Comparison of ENCODE assay signal across 10 cellular contexts in the genomic region with DNA sequence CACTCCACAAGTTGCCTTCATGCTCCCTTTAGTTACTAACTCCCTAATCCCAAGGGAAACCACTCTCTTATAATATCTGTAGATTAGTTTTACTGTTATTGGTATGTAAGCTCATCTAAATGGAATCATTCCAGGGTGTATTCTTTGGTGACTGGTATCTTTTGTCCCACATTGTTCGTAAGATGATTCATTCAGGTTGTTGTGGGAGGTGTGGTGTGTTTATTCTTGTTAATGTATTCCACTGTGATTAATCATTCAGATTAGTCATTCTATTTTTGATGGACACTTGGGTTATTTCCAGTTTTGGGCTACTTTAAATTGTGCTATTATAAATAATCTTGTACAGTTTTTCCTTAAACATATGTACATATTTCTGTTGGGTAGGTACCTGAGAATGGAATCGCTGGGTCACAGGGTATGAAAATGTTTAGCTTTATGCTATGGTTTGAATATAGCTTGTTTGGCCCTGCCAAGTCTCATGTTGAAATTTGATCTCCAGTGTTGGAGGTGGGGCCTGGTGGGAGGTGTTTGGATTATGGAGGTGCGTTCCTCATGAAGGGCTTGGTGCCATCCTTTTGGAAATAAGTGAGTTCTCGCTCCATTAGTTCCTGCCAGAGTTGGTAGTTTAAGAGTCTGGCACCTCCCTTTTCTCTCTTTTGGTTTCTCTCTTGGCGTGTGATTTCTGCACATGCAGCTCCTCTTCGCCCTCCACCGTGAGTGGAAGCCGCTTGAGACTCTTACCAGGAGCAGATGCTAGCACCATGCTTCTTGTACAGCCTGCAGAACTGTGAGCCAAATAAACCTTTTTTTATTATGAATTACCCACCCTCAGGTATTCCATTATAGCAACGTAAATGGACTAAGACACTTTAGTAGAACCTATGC. TPM values are rescaled to one million over a fixed set of nuclear protein-coding genes. Genes with fewer than 3 reads are reported as not detected.
A peak's percentile ranks its signal among the peaks of the same experiment; 100 is the strongest.
DNase-seq lines count a peak whose midpoint lies in the region; ATAC-seq and TF ChIP-seq lines count a peak whose summit lies in the region.
"Had no signal": no experiment of that assay in that cellular context is flagged by ENCODE, and none has a peak within 500 bp of the region (broad histone marks: within the 10 kb centered on the region; RNA-seq: fewer than 3 reads in every experiment).

No MANE protein-coding gene starts in this region.

- no peaks in the 10 kb centered on the region for H4K20me1 ChIP-seq in mammary epithelial cell (ENCODE audit: insufficient read depth, low read length)

- peaks cover 0 to 54% (median 18%) of the 10 kb centered on the region in 3 donors for H3K36me3 Mint-ChIP-seq in naive thymus-derived CD8-positive, alpha-beta T cell

- POLR2A ChIA-PET in naive thymus-derived CD8-positive, alpha-beta T cell (lab: Charles Lee): no interaction called here

- in situ Hi-C loops in mammary epithelial cell (cut with MboI; ENCODE audit: low sequenced_read_pairs in 2 of 2): no loop called here

- H3K4me3 ChIP-seq in MG63 (no peak overlapping the region), mammary epithelial cell (replicated peaks in 1 of 3; ENCODE audit: insufficient read depth in 1 of 3, low read depth in 2 of 3, low read length in 3 of 3) (no peak overlapping the region), psoas muscle (no peak overlapping the region)

- H3K4me3 Mint-ChIP-seq in naive thymus-derived CD8-positive, alpha-beta T cell: no peak overlapping the region
- H3K4me3 Mint-ChIP-seq: neural crest cell had no signal

- ATAC-seq in psoas muscle: peak; percentile 76 to 90 (median 86)
- no peak for ATAC-seq in naive thymus-derived CD8-positive, alpha-beta T cell

- BruUV-seq in mammary epithelial cell (replicated peaks; lab: Mats Ljungman, UMichigan): no TSS peak

- TF ChIP-seq CTCF in mammary epithelial cell (conservative IDR thresholded peaks at IDR 0.05 in 1 of 2, IDR thresholded peaks at IDR 0.05 in 1 of 2; ENCODE audit: extremely low read depth in 1 of 2, insufficient read depth in 1 of 2, low read depth in 1 of 2, low read length in 2 of 2) (no peak), psoas muscle (IDR thresholded peaks at IDR 0.05) (no peak), GM20000 (IDR thresholded peaks at IDR 0.05; ENCODE audit: extremely low read depth, missing control alignments) (no peak)

- 64% methylated on average over 9 of the region's 9 CpGs for WGBS in mammary epithelial cell (ENCODE audit: low coverage, missing lambda C conversion rate)
- 73 to 77% (median 75%) methylated on average over 9 of the region's 9 CpGs for WGBS in psoas muscle, 3 donors

- peak overlapping the region; percentile 61 for H3K4me2 ChIP-seq in mammary epithelial cell (ENCODE audit: insufficient read depth, low read depth, low read length)

- H3K4me1 Mint-ChIP-seq in naive thymus-derived CD8-positive, alpha-beta T cell: peaks cover 8 to 31% (median 18%) of the 10 kb centered on the region in 4 donors

- peaks cover 11% of the 10 kb centered on the region for H3K4me1 ChIP-seq in mammary epithelial cell (ENCODE audit: insufficient read depth, low read length)
- H3K4me1 ChIP-seq in psoas muscle: peaks cover 17% of the 10 kb centered on the region

- no peak overlapping the region for H2AFZ ChIP-seq in mammary epithelial cell (ENCODE audit: low read depth, low read length)

- intact Hi-C loops in mammary epithelial cell (cut with micrococcal nuclease): no loop called here
- intact Hi-C loops in psoas muscle (cut with DNase I): no loop called here

- CTCF ChIA-PET in mammary epithelial cell (lab: Charles Lee; ENCODE audit: low non-redundant PET): interaction anchor here (0.6 to 1.0 kb wide), 4 partner anchors 65 to 1437 kb away, joined by 3 to 4 read pairs (median 4); no protein-coding TSS in a partner anchor

- H3K27ac Mint-ChIP-seq in naive thymus-derived CD8-positive, alpha-beta T cell: peak overlapping the region in 1 of 10 donors; percentile 16

- H3K27me3 ChIP-seq in MG63: no peaks in the 10 kb centered on the region
- H3K27me3 ChIP-seq in mammary epithelial cell (ENCODE audit: insufficient read depth, low read length): no peaks in the 10 kb centered on the region
- H3K27me3 ChIP-seq in psoas muscle (ENCODE audit: insufficient read depth in 3 of 3, low read length in 2 of 3): no peaks in the 10 kb centered on the region

- H3K27ac ChIP-seq in mammary epithelial cell (ENCODE audit: insufficient read depth, low read depth, low read length) (peak overlapping the region; percentile 76), psoas muscle (peak overlapping the region; percentile 54)

- DNase-seq in DMS53 (lab: John Stamatoyannopoulos, UW) (peak; percentile 30), DMS53 treated with DMSO at 0.1 percent for 48 hours (lab: John Stamatoyannopoulos, UW; ENCODE audit: unreplicated experiment) (no peak), MG63 (peak; percentile 10), mammary epithelial cell (peak; percentile 95), psoas muscle (no peak), GM20000 (ENCODE audit: low spot score) (no peak), C1 segment of cervical spinal cord (lab: John Stamatoyannopoulos, UW) (no peak)
- no peak for DNase-seq in naive thymus-derived CD8-positive, alpha-beta T cell
- DNase-seq: MM.1S had no signal

- no peak overlapping the region for H3K9ac ChIP-seq in mammary epithelial cell (ENCODE audit: insufficient read depth, low read length)

- H3K9me3 ChIP-seq in MG63 (no peaks in the 10 kb centered on the region), mammary epithelial cell (replicated peaks; ENCODE audit: insufficient read depth, low read length) (no peaks in the 10 kb centered on the region), psoas muscle (no peaks in the 10 kb centered on the region)

- H3K27me3 Mint-ChIP-seq in naive thymus-derived CD8-positive, alpha-beta T cell: no peaks in the 10 kb centered on the region

- peaks cover 10% of the 10 kb centered on the region for H3K36me3 ChIP-seq in MG63
- H3K36me3 ChIP-seq in mammary epithelial cell (ENCODE audit: insufficient read depth, low read length): no peaks in the 10 kb centered on the region
- peaks cover 0 to 6% of the 10 kb centered on the region in 2 donors for H3K36me3 ChIP-seq in psoas muscle (ENCODE audit: insufficient read depth in 1 of 2, low read depth in 1 of 2)

- H3K79me2 ChIP-seq in mammary epithelial cell (ENCODE audit: insufficient read depth, low read length): peaks cover 11% of the 10 kb centered on the region

- no peaks in the 10 kb centered on the region for H3K9me3 Mint-ChIP-seq in naive thymus-derived CD8-positive, alpha-beta T cell
- H3K9me3 Mint-ChIP-seq: neural crest cell had no signal

- dilution Hi-C loops in mammary epithelial cell (cut with HindIII; ENCODE audit: low sequenced_read_pairs): no loop called here

RNA-seq across cellular contexts. Expression of a gene that starts 13.8 kb away (rescaled TPM):
- total RNA-seq in MG63 (2014; rRNA removed; shearing (Covaris generic); ENCODE audit: low replicate concordance): 3.4 and 20.3 TPM in 2 replicates
- total RNA-seq in mammary epithelial cell (10 to 100 TPM; 12.3 to 20.3 TPM), psoas muscle (10 to 100 TPM; 16.4 to 19.3 (median 17.0) TPM)
- polyA plus RNA-seq in mammary epithelial cell (7.8 TPM), psoas muscle (10 to 100 TPM in 1 of 3 donors, 1 to 10 TPM in 2; 6.1 to 17.6 (median 7.8) TPM)
- 12.5 TPM for polyA minus RNA-seq in mammary epithelial cell
- total RNA-seq in naive thymus-derived CD8-positive, alpha-beta T cell: 10 to 100 TPM; 23.3 to 23.8 TPM
- 10 to 100 TPM in 1 of 3 donors, 1 to 10 TPM in 2; 7.9 to 11.0 (median 8.6) TPM for polyA plus RNA-seq in naive thymus-derived CD8-positive, alpha-beta T cell

Comparison
In these comparisons a context has a peak if more than half of its experiments do, and no peak if none do; other contexts are left out.
1. DNase-seq: peak in DMS53 (single experiment), MG63 (single experiment) and mammary epithelial cell (single experiment); none in DMS53 treated with DMSO at 0.1 percent for 48 hours (single experiment), psoas muscle (0 of 2), GM20000 (single experiment), C1 segment of cervical spinal cord (0 of 14) and naive thymus-derived CD8-positive, alpha-beta T cell (0 of 10).
2. ATAC-seq: peak in psoas muscle (4 of 4); none in naive thymus-derived CD8-positive, alpha-beta T cell (0 of 2).